Comparison of ENCODE assay signal across 21 cellular contexts in genomic region chr3:148554367-148554766, GRCh38.
DNase-seq lines count a peak whose midpoint lies in the region; ATAC-seq, FAIRE-seq and TF ChIP-seq lines count a peak whose summit lies in the region.
"Had no signal": no experiment of that assay in that cellular context is flagged by ENCODE, and none has a peak within 500 bp of the region (broad histone marks: within the 10 kb centered on the region; RNA-seq: fewer than 3 reads in every experiment).

No MANE protein-coding gene starts in this region.

- H3K4me3 Mint-ChIP-seq in nephron (no peak overlapping the region), progenitor cell of endocrine pancreas (ENCODE audit: low read depth) (no peak overlapping the region), immature natural killer cell (no peak overlapping the region)
- H3K4me3 Mint-ChIP-seq: CD14-positive monocyte; CD4-positive, alpha-beta memory T cell had no signal

- no peak for TF ChIP-seq CTCF in hepatocyte (IDR thresholded peaks at IDR 0.05; ENCODE audit: poor library complexity)
- no peak for TF ChIP-seq CTCF in nephron (IDR thresholded peaks at IDR 0.05; ENCODE audit: unreplicated experiment in 3 of 3)
- TF ChIP-seq CTCF in progenitor cell of endocrine pancreas (IDR thresholded peaks at IDR 0.05; ENCODE audit: unreplicated experiment): no peak
- no peak for TF ChIP-seq CTCF in stomach (IDR thresholded peaks at IDR 0.05)
- no peak for TF ChIP-seq CTCF in pancreas (IDR thresholded peaks at IDR 0.05)

- no peak for TF ChIP-seq EP300 in stomach (IDR thresholded peaks at IDR 0.05)

- H3K36me3 Mint-ChIP-seq in nephron (ENCODE audit: low read depth): no peaks in the 10 kb centered on the region
- no peaks in the 10 kb centered on the region for H3K36me3 Mint-ChIP-seq in progenitor cell of endocrine pancreas (ENCODE audit: insufficient read depth)
- H3K36me3 Mint-ChIP-seq in immature natural killer cell: no peaks in the 10 kb centered on the region
- H3K36me3 Mint-ChIP-seq: CD14-positive monocyte; CD4-positive, alpha-beta memory T cell had no signal

- H3K36me3 ChIP-seq in hepatocyte (replicated peaks; ENCODE audit: insufficient read depth, low read depth) (no peaks in the 10 kb centered on the region), stomach (no peaks in the 10 kb centered on the region), pancreas (no peaks in the 10 kb centered on the region)
- H3K36me3 ChIP-seq: HAP-1 had no signal

- intact Hi-C loops in stomach (cut with DNase I; ENCODE audit: low total_unique reads): no loop called here
- intact Hi-C loops in pancreas (cut with DNase I): no loop called here

- H4K20me1 ChIP-seq in hepatocyte (ENCODE audit: insufficient read depth, poor library complexity, severe bottlenecking): no peaks in the 10 kb centered on the region

- H3K4me2 ChIP-seq in hepatocyte: peak overlapping the region; percentile 52

- H3K4me3 ChIP-seq in hepatocyte: no peak overlapping the region
- H3K4me3 ChIP-seq in stomach: no peak overlapping the region
- no peak overlapping the region for H3K4me3 ChIP-seq in pancreas
- H3K4me3 ChIP-seq: GM12878, GM23248, HAP-1, K562 had no signal

- H3K9me3 ChIP-seq in hepatocyte (ENCODE audit: low read depth) (no peaks in the 10 kb centered on the region), stomach (peaks cover 0 to 4% (median 0%) of the 10 kb centered on the region in 4 donors), pancreas (no peaks in the 10 kb centered on the region)
- H3K9me3 ChIP-seq: HAP-1 had no signal

- H3K27me3 Mint-ChIP-seq in nephron (ENCODE audit: low read depth) (no peaks in the 10 kb centered on the region), progenitor cell of endocrine pancreas (no peaks in the 10 kb centered on the region), immature natural killer cell (ENCODE audit: low read depth in 3 of 3) (peaks cover 0 to 2% (median 0%) of the 10 kb centered on the region in 3 donors)
- H3K27me3 Mint-ChIP-seq: CD4-positive, alpha-beta memory T cell had no signal

- H2AFZ ChIP-seq in hepatocyte: peak overlapping the region; percentile 39
- H2AFZ ChIP-seq: GM23248 had no signal

- H3K27ac Mint-ChIP-seq in nephron (peak overlapping the region; percentile 45 to 85 (median 49)), progenitor cell of endocrine pancreas (peak overlapping the region; percentile 25), immature natural killer cell (no peak overlapping the region)
- H3K27ac Mint-ChIP-seq: CD14-positive monocyte had no signal

- no peak for TF ChIP-seq POLR2A in stomach (IDR thresholded peaks at IDR 0.05)

- 62% methylated on average over 4 of the region's 4 CpGs for WGBS in hepatocyte (ENCODE audit: low lambda C conversion rate, missing lambda C conversion rate)
- 51 to 63% (median 52%) methylated on average over 4 of the region's 4 CpGs for WGBS in stomach, 5 donors
- 60 to 73% methylated on average over 4 of the region's 4 CpGs for WGBS in pancreas, 2 donors

- ATAC-seq in HG03457 (IDR thresholded peaks at IDR 0.05; ENCODE audit: unreplicated experiment): no peak
- no peak for ATAC-seq in pancreas
- ATAC-seq: GM12878, K562 had no signal

- H3K79me2 ChIP-seq in hepatocyte: no peaks in the 10 kb centered on the region

- no peaks in the 10 kb centered on the region for H3K27me3 ChIP-seq in hepatocyte
- H3K27me3 ChIP-seq in stomach: no peaks in the 10 kb centered on the region
- no peaks in the 10 kb centered on the region for H3K27me3 ChIP-seq in pancreas

- no peak for FAIRE-seq in pancreas (lab: Jason Lieb, UNC)
- FAIRE-seq: A204.1, GM12878, K562 had no signal

- H3K27ac ChIP-seq in hepatocyte: no peak overlapping the region
- no peak overlapping the region for H3K27ac ChIP-seq in stomach
- H3K27ac ChIP-seq in pancreas: no peak overlapping the region
- H3K27ac ChIP-seq: GM23248, HL-60 had no signal

- H3K9me2 ChIP-seq in hepatocyte (replicated peaks; ENCODE audit: insufficient read depth): no peaks in the 10 kb centered on the region

- H3K9me3 Mint-ChIP-seq in nephron: no peaks in the 10 kb centered on the region
- H3K9me3 Mint-ChIP-seq in progenitor cell of endocrine pancreas (ENCODE audit: low read depth): no peaks in the 10 kb centered on the region
- peaks cover 2 to 11% (median 4%) of the 10 kb centered on the region in 6 donors for H3K9me3 Mint-ChIP-seq in immature natural killer cell

- DNase-seq in hepatocyte (ENCODE audit: low spot score) (no peak), progenitor cell of endocrine pancreas (ENCODE audit: low spot score, unreplicated experiment) (no peak), stomach (no peak), immature natural killer cell (no peak), pancreas (no peak)
- DNase-seq: ACHN; AML-193; Calu3; CD4-positive, alpha-beta memory T cell; DND-41; EL; GM23248; IMR-90 had no signal

- H3K4me1 ChIP-seq in hepatocyte (ENCODE audit: insufficient read depth) (peaks cover 7% of the 10 kb centered on the region), stomach (peaks cover 0 to 6% (median 0%) of the 10 kb centered on the region in 4 donors), pancreas (no peaks in the 10 kb centered on the region)
- H3K4me1 ChIP-seq: HAP-1 had no signal

- H3K4me1 Mint-ChIP-seq in nephron: peaks cover 10% of the 10 kb centered on the region
- H3K4me1 Mint-ChIP-seq in progenitor cell of endocrine pancreas (ENCODE audit: low read depth): peaks cover 21% of the 10 kb centered on the region
- no peaks in the 10 kb centered on the region for H3K4me1 Mint-ChIP-seq in immature natural killer cell
- H3K4me1 Mint-ChIP-seq: CD14-positive monocyte; CD4-positive, alpha-beta memory T cell had no signal

Comparison
In these comparisons a context has a peak if more than half of its experiments do, and no peak if none do; other contexts are left out.
1. H3K27ac Mint-ChIP-seq: peak in nephron (3 of 3) and progenitor cell of endocrine pancreas (single experiment); none in immature natural killer cell (0 of 6).